In the genomic region with DNA sequence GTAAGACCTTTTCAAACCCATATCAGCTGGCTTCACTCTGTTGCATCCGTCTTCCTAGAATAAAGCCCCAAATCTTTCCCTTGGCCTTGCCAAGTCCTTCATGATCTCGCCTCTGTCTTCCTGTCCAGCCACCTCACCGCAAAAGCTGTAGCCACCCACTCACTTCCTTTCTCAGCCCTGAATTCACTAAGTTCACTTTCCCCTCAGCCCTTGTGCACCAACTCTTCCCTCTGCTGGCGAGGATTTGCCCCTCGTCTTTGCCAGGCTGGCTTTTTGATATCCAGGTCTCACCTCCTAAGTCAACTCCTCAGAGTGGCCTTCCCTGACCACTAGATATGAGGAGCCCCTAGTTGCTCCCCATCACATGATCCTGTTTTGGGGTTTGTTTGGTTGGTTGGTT, we compare ENCODE assay signal across 12 cellular contexts. TPM values are rescaled to one million over a fixed set of nuclear protein-coding genes. Genes with fewer than 3 reads are reported as not detected.
A peak's percentile ranks its signal among the peaks of the same experiment; 100 is the strongest.
DNase-seq lines count a peak whose midpoint lies in the region; ATAC-seq lines count a peak whose summit lies in the region.
"Had no signal": no experiment of that assay in that cellular context is flagged by ENCODE, and none has a peak within 500 bp of the region (broad histone marks: within the 10 kb centered on the region; RNA-seq: fewer than 3 reads in every experiment).

No MANE protein-coding gene starts in this region.

- no peak overlapping the region for H3K4me2 ChIP-seq in neuronal stem cell (ENCODE audit: insufficient read depth, low read length, poor library complexity, severe bottlenecking)

- H3K4me1 Mint-ChIP-seq in activated naive CD8-positive, alpha-beta T cell treated with anti-CD3 and anti-CD28 coated beads, Interleukin-2, amount 50 U/mL, for 24 hours: peaks cover 38% of the 10 kb centered on the region
- H3K4me1 Mint-ChIP-seq in activated naive CD8-positive, alpha-beta T cell treated with anti-CD3 and anti-CD28 coated beads for 36 hours: peaks cover 31% of the 10 kb centered on the region
- peaks cover 51% of the 10 kb centered on the region for H3K4me1 Mint-ChIP-seq in stimulated activated memory B cell treated with anti-CD40 and anti-IgM and Interleukin-4, amounts not matched to agents 10 μg/mL and 1 μg/mL and 100 μg/mL, for 72 hours

- no peak overlapping the region for H2BK12ac ChIP-seq in neuronal stem cell (ENCODE audit: low read length)

- H3K27me3 ChIP-seq in neuronal stem cell (ENCODE audit: control insufficient read depth in 3 of 3, insufficient read depth in 3 of 3, low read depth in 1 of 3, low read length in 3 of 3) (peaks cover 0 to 70% (median 16%) of the 10 kb centered on the region in 3 experiments), SJCRH30 (peaks cover 29% of the 10 kb centered on the region)
- H3K27me3 ChIP-seq: sigmoid colon had no signal

- H3K36me3 ChIP-seq in neuronal stem cell (replicated peaks in 1 of 2; ENCODE audit: control insufficient read depth in 2 of 2, insufficient read depth in 2 of 2, low read length in 2 of 2) (no peaks in the 10 kb centered on the region), SJCRH30 (no peaks in the 10 kb centered on the region)
- H3K36me3 ChIP-seq: sigmoid colon, thoracic aorta had no signal

- H2BK120ac ChIP-seq in neuronal stem cell (ENCODE audit: low read depth, low read length): no peak overlapping the region

- H3K27ac ChIP-seq in neuronal stem cell (replicated peaks; ENCODE audit: low read length) (no peak overlapping the region), SJCRH30 (no peak overlapping the region)
- H3K27ac ChIP-seq: sigmoid colon, thoracic aorta had no signal

- H3K9me3 ChIP-seq in neuronal stem cell (replicated peaks in 1 of 2; ENCODE audit: control insufficient read depth in 2 of 2, insufficient read depth in 1 of 2, low read depth in 1 of 2, low read length in 2 of 2) (no peaks in the 10 kb centered on the region), SJCRH30 (replicated peaks) (no peaks in the 10 kb centered on the region)
- H3K9me3 ChIP-seq: sigmoid colon, thoracic aorta had no signal

- H3K4ac ChIP-seq in neuronal stem cell (ENCODE audit: low read length): no peak overlapping the region

- H3K27ac Mint-ChIP-seq in activated naive CD8-positive, alpha-beta T cell treated with anti-CD3 and anti-CD28 coated beads, Interleukin-2, amount 50 U/mL, for 24 hours: no peak overlapping the region
- no peak overlapping the region for H3K27ac Mint-ChIP-seq in activated naive CD8-positive, alpha-beta T cell treated with anti-CD3 and anti-CD28 coated beads for 36 hours
- no peak overlapping the region for H3K27ac Mint-ChIP-seq in stimulated activated memory B cell treated with anti-CD40 and anti-IgM and Interleukin-4, amounts not matched to agents 10 μg/mL and 1 μg/mL and 100 μg/mL, for 72 hours

- H3K36me3 Mint-ChIP-seq in activated naive CD8-positive, alpha-beta T cell treated with anti-CD3 and anti-CD28 coated beads, Interleukin-2, amount 50 U/mL, for 24 hours (ENCODE audit: low read depth): no peaks in the 10 kb centered on the region
- H3K36me3 Mint-ChIP-seq in activated naive CD8-positive, alpha-beta T cell treated with anti-CD3 and anti-CD28 coated beads for 36 hours: no peaks in the 10 kb centered on the region
- H3K36me3 Mint-ChIP-seq in stimulated activated memory B cell treated with anti-CD40 and anti-IgM and Interleukin-4, amounts not matched to agents 10 μg/mL and 1 μg/mL and 100 μg/mL, for 72 hours: no peaks in the 10 kb centered on the region

- no peak overlapping the region for H4K8ac ChIP-seq in neuronal stem cell (ENCODE audit: low read depth, low read length)

- no peaks in the 10 kb centered on the region for H3K79me1 ChIP-seq in neuronal stem cell (ENCODE audit: low read depth, low read length)

- no peak overlapping the region for H2AK5ac ChIP-seq in neuronal stem cell (ENCODE audit: low read depth, low read length)

- no peak overlapping the region for H2BK5ac ChIP-seq in neuronal stem cell (ENCODE audit: low read length)

- H3K4me3 ChIP-seq in neuronal stem cell (ENCODE audit: low read length in 2 of 2): no peak overlapping the region
- H3K4me3 ChIP-seq in SJCRH30: no peak overlapping the region
- H3K4me3 ChIP-seq: sigmoid colon, thoracic aorta had no signal

- peaks cover 53% of the 10 kb centered on the region for H3K27me3 Mint-ChIP-seq in activated naive CD8-positive, alpha-beta T cell treated with anti-CD3 and anti-CD28 coated beads, Interleukin-2, amount 50 U/mL, for 24 hours
- peaks cover 66% of the 10 kb centered on the region for H3K27me3 Mint-ChIP-seq in activated naive CD8-positive, alpha-beta T cell treated with anti-CD3 and anti-CD28 coated beads for 36 hours
- H3K27me3 Mint-ChIP-seq in stimulated activated memory B cell treated with anti-CD40 and anti-IgM and Interleukin-4, amounts not matched to agents 10 μg/mL and 1 μg/mL and 100 μg/mL, for 72 hours: peaks cover 42% of the 10 kb centered on the region

- DNase-seq in activated naive CD8-positive, alpha-beta T cell treated with anti-CD3 and anti-CD28 coated beads, Interleukin-2, amount 50 U/mL, for 24 hours: peak; percentile 26
- DNase-seq in activated naive CD8-positive, alpha-beta T cell treated with anti-CD3 and anti-CD28 coated beads for 36 hours: no peak
- DNase-seq in NOMO-1 (lab: John Stamatoyannopoulos, UW; ENCODE audit: unreplicated experiment in 2 of 2) (peak; percentile 25 to 41), dedifferentiated amniotic fluid mesenchymal stem cell (ENCODE audit: extremely low spot score) (peak; percentile 30), NCI-H446 (lab: John Stamatoyannopoulos, UW) (no peak), neuronal stem cell (ENCODE audit: low spot score) (no peak), SJCRH30 (no peak)
- DNase-seq: activated effector memory CD4-positive, alpha-beta T cell treated with Interleukin-2 at 50 U/mL for 16 hours; hypothalamus; sigmoid colon had no signal

- H4K91ac ChIP-seq in neuronal stem cell (ENCODE audit: low read depth, low read length, poor library complexity): no peak overlapping the region

- peak overlapping the region; percentile 2 for H3K4me3 Mint-ChIP-seq in activated naive CD8-positive, alpha-beta T cell treated with anti-CD3 and anti-CD28 coated beads, Interleukin-2, amount 50 U/mL, for 24 hours
- H3K4me3 Mint-ChIP-seq in activated naive CD8-positive, alpha-beta T cell treated with anti-CD3 and anti-CD28 coated beads for 36 hours: no peak overlapping the region
- peak overlapping the region; percentile 0 for H3K4me3 Mint-ChIP-seq in stimulated activated memory B cell treated with anti-CD40 and anti-IgM and Interleukin-4, amounts not matched to agents 10 μg/mL and 1 μg/mL and 100 μg/mL, for 72 hours

- no peak overlapping the region for H2BK15ac ChIP-seq in neuronal stem cell (ENCODE audit: low read length)

- H3K9me3 Mint-ChIP-seq in activated naive CD8-positive, alpha-beta T cell treated with anti-CD3 and anti-CD28 coated beads, Interleukin-2, amount 50 U/mL, for 24 hours: no peaks in the 10 kb centered on the region
- no peaks in the 10 kb centered on the region for H3K9me3 Mint-ChIP-seq in activated naive CD8-positive, alpha-beta T cell treated with anti-CD3 and anti-CD28 coated beads for 36 hours
- H3K9me3 Mint-ChIP-seq in stimulated activated memory B cell treated with anti-CD40 and anti-IgM and Interleukin-4, amounts not matched to agents 10 μg/mL and 1 μg/mL and 100 μg/mL, for 72 hours: no peaks in the 10 kb centered on the region

- no peak overlapping the region for H3K18ac ChIP-seq in neuronal stem cell (ENCODE audit: low read length)

- no peak overlapping the region for H2AFZ ChIP-seq in neuronal stem cell (ENCODE audit: low read length)

- H3K14ac ChIP-seq in neuronal stem cell (ENCODE audit: low read length): no peak overlapping the region

- H3K23ac ChIP-seq in neuronal stem cell (ENCODE audit: low read depth, low read length, poor library complexity): no peak overlapping the region

- no CpG with 5 or more reads among the region's 5 CpGs for WGBS in neuronal stem cell (ENCODE audit: extremely low coverage in 2 of 2, insufficient read length in 2 of 2, insufficient replicate concordance in 1 of 2), 2 donors

- H3K4me1 ChIP-seq in neuronal stem cell (ENCODE audit: control insufficient read depth in 2 of 2, insufficient read depth in 1 of 2, low read depth in 1 of 2, low read length in 2 of 2) (peaks cover 4 to 19% of the 10 kb centered on the region in 2 donors), SJCRH30 (peaks cover 8% of the 10 kb centered on the region; the same call in 1 of the 2 replicates)

- ATAC-seq in activated naive CD8-positive, alpha-beta T cell treated with anti-CD3 and anti-CD28 coated beads, Interleukin-2, amount 50 U/mL, for 24 hours: no peak
- ATAC-seq in stimulated activated memory B cell treated with anti-CD40 and anti-IgM and Interleukin-4, amounts not matched to agents 10 μg/mL and 1 μg/mL and 100 μg/mL, for 72 hours: no peak

- no peak overlapping the region for H3K9ac ChIP-seq in neuronal stem cell (ENCODE audit: low read depth, low read length, poor library complexity)

RNA-seq across cellular contexts. Expression of a gene that starts 3.9 kb away (rescaled TPM):
- total RNA-seq in activated naive CD8-positive, alpha-beta T cell treated with anti-CD3 and anti-CD28 coated beads for 36 hours: under 1 TPM; 0.36 to 0.93 TPM
- polyA plus RNA-seq in neuronal stem cell (2013, experiment 1 of 2): 1.2 TPM
- polyA plus RNA-seq in neuronal stem cell (2013, experiment 2 of 2): 1.3 TPM
- 2.6 and 2.7 TPM in 2 replicates for total RNA-seq in SJCRH30 (2014; rRNA removed; shearing (Covaris generic))

RNA-seq across cellular contexts. Expression of a gene that starts 56.4 kb away (rescaled TPM):
- under 1 TPM; 0.08 to 0.18 TPM for total RNA-seq in activated naive CD8-positive, alpha-beta T cell treated with anti-CD3 and anti-CD28 coated beads for 36 hours
- polyA plus RNA-seq in neuronal stem cell (2013, experiment 1 of 2): 25.2 TPM
- polyA plus RNA-seq in neuronal stem cell (2013, experiment 2 of 2): 24.4 TPM
- total RNA-seq in SJCRH30 (2014; rRNA removed; shearing (Covaris generic)): 0.73 and 1.1 TPM in 2 replicates

Comparison
In these comparisons a context has a peak if more than half of its experiments do, and no peak if none do; other contexts are left out.
1. DNase-seq: peak in activated naive CD8-positive, alpha-beta T cell treated with anti-CD3 and anti-CD28 coated beads, Interleukin-2, amount 50 U/mL, for 24 hours (single experiment), NOMO-1 (2 of 2) and dedifferentiated amniotic fluid mesenchymal stem cell (single experiment); none in activated naive CD8-positive, alpha-beta T cell treated with anti-CD3 and anti-CD28 coated beads for 36 hours (single experiment), NCI-H446 (0 of 2), neuronal stem cell (single experiment) and SJCRH30 (0 of 2).